Comparison of ENCODE assay signal across 21 cellular contexts in genomic region chr16:58716468-58716867, GRCh38.
"Had no signal": no experiment of that assay in that cellular context is flagged by ENCODE, and none has a peak within 500 bp of the region (broad histone marks: within the 10 kb centered on the region; RNA-seq: fewer than 3 reads in every experiment).

No MANE protein-coding gene starts in this region.

- H3K4me3 Mint-ChIP-seq: dendritic cell treated with granulocyte-macrophage colony-stimulating factor and Interleukin-4, amounts not matched to agents 40 ng/mL and 50 ng/mL, for 4 days; effector memory CD8-positive, alpha-beta T cell; naive thymus-derived CD4-positive, alpha-beta T cell; nephron progenitor cell; type B pancreatic cell had no signal

- H3K27ac Mint-ChIP-seq: dendritic cell treated with granulocyte-macrophage colony-stimulating factor and Interleukin-4, amounts not matched to agents 40 ng/mL and 50 ng/mL, for 4 days; nephron progenitor cell; type B pancreatic cell had no signal

- H3K4me1 ChIP-seq: foreskin keratinocyte, heart right ventricle, left lung, lower lobe of right lung, suprapubic skin, thyroid gland had no signal

- H3K9me3 Mint-ChIP-seq: dendritic cell treated with granulocyte-macrophage colony-stimulating factor and Interleukin-4, amounts not matched to agents 40 ng/mL and 50 ng/mL, for 4 days; effector memory CD8-positive, alpha-beta T cell; naive thymus-derived CD4-positive, alpha-beta T cell; nephron progenitor cell; type B pancreatic cell had no signal

- H3K27me3 ChIP-seq: foreskin keratinocyte, heart right ventricle, left lung, neutrophil, sigmoid colon, suprapubic skin, thyroid gland had no signal

- H3K27ac ChIP-seq: foreskin keratinocyte, heart right ventricle, left lung, lower lobe of right lung, neutrophil, skin epidermis, suprapubic skin, thyroid gland had no signal

- ATAC-seq: effector memory CD8-positive, alpha-beta T cell; foreskin keratinocyte; left lung; lower lobe of right lung; naive thymus-derived CD4-positive, alpha-beta T cell had no signal

- H3K4me3 ChIP-seq: heart right ventricle, left lung, lower lobe of right lung, sigmoid colon, skin epidermis, suprapubic skin, thyroid gland had no signal

- H3K4me1 Mint-ChIP-seq: naive thymus-derived CD4-positive, alpha-beta T cell; nephron progenitor cell had no signal

- DNase-seq: cerebellar nuclear complex; effector memory CD8-positive, alpha-beta T cell; foreskin keratinocyte; heart right ventricle; hypothalamus; islet precursor cell; left lung; lower lobe of right lung; naive thymus-derived CD4-positive, alpha-beta T cell; nephron progenitor cell; posterior cingulate gyrus; sigmoid colon; stimulated activated CD4-positive, alpha-beta T cell treated with anti-CD3 and anti-CD28 coated beads, Interleukin-2, amount 100 ng/mL, for 24 hours; stimulated activated CD4-positive, alpha-beta T cell treated with anti-CD3 and anti-CD28 coated beads, Interleukin-4, amount 100 ng/mL, for 4 hours; stimulated activated naive CD4-positive, alpha-beta T cell treated with Interleukin-2 at 50 U/mL for 16 hours; thyroid gland had no signal

- H3K9me3 ChIP-seq: heart right ventricle, left lung, lower lobe of right lung, neutrophil, sigmoid colon, suprapubic skin, thyroid gland had no signal
